11 cellular contexts compared by ENCODE assay signal in genomic region chr1:101995984-101996731, GRCh38. TPM values are rescaled to one million over a fixed set of nuclear protein-coding genes. Genes with fewer than 3 reads are reported as not detected.
DNase-seq lines count a peak whose midpoint lies in the region; ATAC-seq and FAIRE-seq lines count a peak whose summit lies in the region.
"Had no signal": no experiment of that assay in that cellular context is flagged by ENCODE, and none has a peak within 500 bp of the region (broad histone marks: within the 10 kb centered on the region; RNA-seq: fewer than 3 reads in every experiment).

No MANE protein-coding gene starts in this region.

- peak; percentile 36 to 76 for DNase-seq in NCI-H524 (lab: John Stamatoyannopoulos, UW)
- peak; percentile 46 for DNase-seq in ecto neural progenitor cell (ENCODE audit: low spot score)
- peak; percentile 34 for DNase-seq in occipital lobe (lab: John Stamatoyannopoulos, UW)
- no peak for DNase-seq in AML-193 (lab: John Stamatoyannopoulos, UW)
- DNase-seq in GM19239 (ENCODE audit: insufficient read length, low spot score) = no peak
- DNase-seq: activated T-cell treated with anti-CD3 and anti-CD28 coated beads for 4 hours, RPMI8226, small intestine had no signal

- no peak for FAIRE-seq in GM19239 (lab: Jason Lieb, UNC)
- FAIRE-seq: GM12892, small intestine had no signal

- peak; percentile 56 for ATAC-seq in GM18511 (IDR thresholded peaks at IDR 0.05; ENCODE audit: unreplicated experiment)
- ATAC-seq in GM19397 (IDR thresholded peaks at IDR 0.05; ENCODE audit: unreplicated experiment) = no peak

RNA-seq across cellular contexts. Expression of gene OLFM3, which starts 0.6 kb away (rescaled TPM):
- total RNA-seq in occipital lobe = 32.4 TPM

Comparison
In these comparisons a context has a peak if more than half of its experiments do, and no peak if none do; other contexts are left out.
1. DNase-seq: peak in NCI-H524 (2 of 2), ecto neural progenitor cell (single experiment) and occipital lobe (single experiment); none in AML-193 (0 of 2) and GM19239 (single experiment).